ENCODE assay signal across 10 cellular contexts in genomic region chr3:160869825-160870224, GRCh38.
DNase-seq lines count a peak whose midpoint lies in the region; ATAC-seq and TF ChIP-seq lines count a peak whose summit lies in the region.
"Had no signal": no experiment of that assay in that cellular context is flagged by ENCODE, and none has a peak within 500 bp of the region (broad histone marks: within the 10 kb centered on the region; RNA-seq: fewer than 3 reads in every experiment).

No MANE protein-coding gene starts in this region.

- CTCF ChIA-PET in HEK293 (lab: Yijun Ruan, JAX), result interaction anchor here (0.6 kb wide), 1 partner anchor 165 kb away, joined by 5 read pairs; no protein-coding TSS in a partner anchor
- CTCF ChIA-PET in CD4-positive, alpha-beta memory T cell (lab: Charles Lee; ENCODE audit: partially characterized antibody), result no interaction called here

- H3K27ac Mint-ChIP-seq in CD4-positive, alpha-beta memory T cell, result peak overlapping the region in 1 of 7 donors; percentile 6

- H3K4me1 ChIP-seq in HEK293 (ENCODE audit: control insufficient read depth, insufficient read depth, low read length) (peaks cover 11% of the 10 kb centered on the region), gastrocnemius medialis (peaks cover 76 to 77% of the 10 kb centered on the region in 2 donors), spleen (no peaks in the 10 kb centered on the region)
- no peaks in the 10 kb centered on the region for H3K4me1 ChIP-seq in CD4-positive, alpha-beta memory T cell (ENCODE audit: insufficient read depth, low read length)

- no peaks in the 10 kb centered on the region for H3K36me3 Mint-ChIP-seq in CD4-positive, alpha-beta memory T cell

- H3K9me3 Mint-ChIP-seq in CD4-positive, alpha-beta memory T cell, result no peaks in the 10 kb centered on the region

- 77 to 91% (median 83%) methylated on average over 2 of the region's 2 CpGs for WGBS in spleen, 5 donors

- ATAC-seq in gastrocnemius medialis, result peak; percentile 94 to 95
- ATAC-seq: K562 had no signal

- peak; percentile 96 for DNase-seq in NCI-H69 (lab: John Stamatoyannopoulos, UW)
- peak; percentile 33 for DNase-seq in epithelial cell of prostate (ENCODE audit: low read depth, low spot score)
- DNase-seq in gastrocnemius medialis, result peak; percentile 92 to 93
- no peak for DNase-seq in stimulated activated CD4-positive, alpha-beta T cell treated with anti-CD3 and anti-CD28 coated beads, Interleukin-1b, Interleukin-23, amount 100 ng/mL, for 48 hours
- DNase-seq in spleen, result no peak
- DNase-seq in SIG-M5 treated with dmso at 0.1 percent for 504 hours (lab: John Stamatoyannopoulos, UW; ENCODE audit: unreplicated experiment), result no peak
- no peak for DNase-seq in CD4-positive, alpha-beta memory T cell
- DNase-seq: occipital lobe had no signal

- H3K4me3 ChIP-seq in HEK293 (ENCODE audit: low read depth, low read length) (no peak overlapping the region; the same call in 1 of the 2 replicates), gastrocnemius medialis (peak overlapping the region; percentile 41 to 50 (median 46)), spleen (no peak overlapping the region)
- no peak overlapping the region for H3K4me3 ChIP-seq in CD4-positive, alpha-beta memory T cell (ENCODE audit: low read length in 2 of 2)
- H3K4me3 ChIP-seq: K562 had no signal

- H3K36me3 ChIP-seq in HEK293 (ENCODE audit: control insufficient read depth in 2 of 2, insufficient read depth in 1 of 2, low read length in 2 of 2) (no peaks in the 10 kb centered on the region), gastrocnemius medialis (no peaks in the 10 kb centered on the region), spleen (no peaks in the 10 kb centered on the region)
- H3K36me3 ChIP-seq in CD4-positive, alpha-beta memory T cell (ENCODE audit: insufficient read depth, low read length), result no peaks in the 10 kb centered on the region

- H3K27me3 Mint-ChIP-seq in CD4-positive, alpha-beta memory T cell, result peaks cover 0 to 5% of the 10 kb centered on the region in 2 donors

- TF ChIP-seq POLR2A in gastrocnemius medialis (IDR thresholded peaks at IDR 0.05) (peak in 1 of 2 donors; percentile 11), spleen (IDR thresholded peaks at IDR 0.05) (no peak)

- no peak for TF ChIP-seq CTCF in HEK293 (tag by site-specific recombination; IDR thresholded peaks at IDR 0.05)
- TF ChIP-seq CTCF in gastrocnemius medialis (IDR thresholded peaks at IDR 0.05 in 4 of 5, conservative IDR thresholded peaks at IDR 0.05 in 1 of 5), result no peak
- no peak for TF ChIP-seq CTCF in spleen (IDR thresholded peaks at IDR 0.05 in 8 of 11, conservative IDR thresholded peaks at IDR 0.05 in 3 of 11)

- intact Hi-C loops in gastrocnemius medialis (cut with DNase I; ENCODE audit: low total_unique reads), result loop anchor here (1.0 to 10.0 kb wide), 3 partner anchors 15 to 1015 kb away; partner anchors contain the start of gene PPM1L
- intact Hi-C loops in spleen (cut with DNase I; ENCODE audit: low total_unique reads), result no loop called here
- intact Hi-C loops in CD4-positive, alpha-beta memory T cell (cut with micrococcal nuclease), result no loop called here

- POLR2A ChIA-PET in HEK293 (lab: Yijun Ruan, JAX), result no interaction called here
- POLR2A ChIA-PET in CD4-positive, alpha-beta memory T cell (lab: Charles Lee; ENCODE audit: partially characterized antibody), result no interaction called here

- H3K9me3 ChIP-seq in HEK293 (ENCODE audit: control insufficient read depth, insufficient read depth, low read depth, low read length) (no peaks in the 10 kb centered on the region), gastrocnemius medialis (no peaks in the 10 kb centered on the region), spleen (no peaks in the 10 kb centered on the region)
- no peaks in the 10 kb centered on the region for H3K9me3 ChIP-seq in CD4-positive, alpha-beta memory T cell (ENCODE audit: control insufficient read depth in 1 of 2, low read length in 2 of 2)

- H3K4me3 Mint-ChIP-seq in CD4-positive, alpha-beta memory T cell, result peak overlapping the region in 1 of 8 donors; percentile 57

- 0 out of 2 replicates have a peak overlapping the region, but pooled peaks have one; percentile 10 for H3K27ac ChIP-seq in HEK293 (ENCODE audit: extremely low read depth, low read depth, low read length)
- H3K27ac ChIP-seq in epithelial cell of prostate, result no peak overlapping the region
- peak overlapping the region; percentile 89 to 92 (median 91) for H3K27ac ChIP-seq in gastrocnemius medialis
- H3K27ac ChIP-seq in spleen, result no peak overlapping the region
- no peak overlapping the region for H3K27ac ChIP-seq in CD4-positive, alpha-beta memory T cell (ENCODE audit: low read depth, low read length)

- in situ Hi-C loops in gastrocnemius medialis (cut with MboI; ENCODE audit: low sequenced_read_pairs in 4 of 4), result loop anchor here in 1 of 4 donors (10.0 kb wide), 1 partner anchor 55 kb away; no protein-coding TSS in a partner anchor

- H3K27me3 ChIP-seq in gastrocnemius medialis (no peaks in the 10 kb centered on the region), spleen (replicated peaks in 1 of 7) (no peaks in the 10 kb centered on the region)
- no peaks in the 10 kb centered on the region for H3K27me3 ChIP-seq in CD4-positive, alpha-beta memory T cell (ENCODE audit: insufficient read depth, low read length)

- H3K4me1 Mint-ChIP-seq in CD4-positive, alpha-beta memory T cell, result no peaks in the 10 kb centered on the region

TF ChIP-seq in HEK293, 187 proteins besides CTCF, POLR2A, EP300 and RAD21:
- TF ChIP-seq PRDM1 (tag by site-specific recombination; IDR thresholded peaks at IDR 0.05) (0 out of 2 replicates have a peak, but pooled peaks have one; percentile 21), ZNF548 (tag by site-specific recombination; IDR thresholded peaks at IDR 0.05) (no peak), ZFHX2 (tag by site-specific recombination; conservative IDR thresholded peaks at IDR 0.05) (peak; percentile 65), ZNF350 (tag by site-specific recombination; IDR thresholded peaks at IDR 0.05) (no peak), IKZF3 (tag by site-specific recombination; IDR thresholded peaks at IDR 0.05) (0 out of 2 replicates have a peak, but pooled peaks have one; percentile 16), ZNF366 (tag by site-specific recombination; conservative IDR thresholded peaks at IDR 0.05) (0 out of 2 replicates have a peak, but pooled peaks have one; percentile 36), OSR2 (tag by site-specific recombination; IDR thresholded peaks at IDR 0.05) (peak; percentile 74), GLIS1 (tag by site-specific recombination; IDR thresholded peaks at IDR 0.05) (no peak), ZFP37 (tag by site-specific recombination; IDR thresholded peaks at IDR 0.05) (0 out of 2 replicates have a peak, but pooled peaks have one; percentile 46), FEZF1 (tag by site-specific recombination; IDR thresholded peaks at IDR 0.05) (peak; percentile 47; the same call in 1 of the 2 replicates), ZNF335 (tag by site-specific recombination; conservative IDR thresholded peaks at IDR 0.05) (peak; percentile 77), ZNF398 (tag by site-specific recombination; IDR thresholded peaks at IDR 0.05) (peak; percentile 12; the same call in 1 of the 2 replicates), ZSCAN30 (tag by site-specific recombination; IDR thresholded peaks at IDR 0.05) (0 out of 2 replicates have a peak, but pooled peaks have one; percentile 33)
- TF ChIP-seq, protein P1, sequence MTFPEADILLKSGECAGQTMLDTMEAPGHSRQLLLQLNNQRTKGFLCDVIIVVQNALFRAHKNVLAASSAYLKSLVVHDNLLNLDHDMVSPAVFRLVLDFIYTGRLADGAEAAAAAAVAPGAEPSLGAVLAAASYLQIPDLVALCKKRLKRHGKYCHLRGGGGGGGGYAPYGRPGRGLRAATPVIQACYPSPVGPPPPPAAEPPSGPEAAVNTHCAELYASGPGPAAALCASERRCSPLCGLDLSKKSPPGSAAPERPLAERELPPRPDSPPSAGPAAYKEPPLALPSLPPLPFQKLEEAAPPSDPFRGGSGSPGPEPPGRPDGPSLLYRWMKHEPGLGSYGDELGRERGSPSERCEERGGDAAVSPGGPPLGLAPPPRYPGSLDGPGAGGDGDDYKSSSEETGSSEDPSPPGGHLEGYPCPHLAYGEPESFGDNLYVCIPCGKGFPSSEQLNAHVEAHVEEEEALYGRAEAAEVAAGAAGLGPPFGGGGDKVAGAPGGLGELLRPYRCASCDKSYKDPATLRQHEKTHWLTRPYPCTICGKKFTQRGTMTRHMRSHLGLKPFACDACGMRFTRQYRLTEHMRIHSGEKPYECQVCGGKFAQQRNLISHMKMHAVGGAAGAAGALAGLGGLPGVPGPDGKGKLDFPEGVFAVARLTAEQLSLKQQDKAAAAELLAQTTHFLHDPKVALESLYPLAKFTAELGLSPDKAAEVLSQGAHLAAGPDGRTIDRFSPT (tag by site-specific recombination; IDR thresholded peaks at IDR 0.05), result peak; percentile 16; the same call in 1 of the 2 replicates

Comparison
In these comparisons a context has a peak if more than half of its experiments do, and no peak if none do; other contexts are left out.
1. H3K27ac ChIP-seq: peak in HEK293 (single experiment) and gastrocnemius medialis (4 of 4); none in epithelial cell of prostate (single experiment), spleen (0 of 8) and CD4-positive, alpha-beta memory T cell (single experiment).
2. H3K4me3 ChIP-seq: peak in gastrocnemius medialis (4 of 4); none in HEK293 (single experiment), spleen (0 of 8) and CD4-positive, alpha-beta memory T cell (0 of 2).
3. DNase-seq: peak in NCI-H69 (single experiment), epithelial cell of prostate (single experiment) and gastrocnemius medialis (2 of 2); none in stimulated activated CD4-positive, alpha-beta T cell treated with anti-CD3 and anti-CD28 coated beads, Interleukin-1b, Interleukin-23, amount 100 ng/mL, for 48 hours (single experiment), spleen (single experiment), SIG-M5 treated with dmso at 0.1 percent for 504 hours (single experiment) and CD4-positive, alpha-beta memory T cell (0 of 5).